ENCODE assay signal across 33 cellular contexts in the genomic region with DNA sequence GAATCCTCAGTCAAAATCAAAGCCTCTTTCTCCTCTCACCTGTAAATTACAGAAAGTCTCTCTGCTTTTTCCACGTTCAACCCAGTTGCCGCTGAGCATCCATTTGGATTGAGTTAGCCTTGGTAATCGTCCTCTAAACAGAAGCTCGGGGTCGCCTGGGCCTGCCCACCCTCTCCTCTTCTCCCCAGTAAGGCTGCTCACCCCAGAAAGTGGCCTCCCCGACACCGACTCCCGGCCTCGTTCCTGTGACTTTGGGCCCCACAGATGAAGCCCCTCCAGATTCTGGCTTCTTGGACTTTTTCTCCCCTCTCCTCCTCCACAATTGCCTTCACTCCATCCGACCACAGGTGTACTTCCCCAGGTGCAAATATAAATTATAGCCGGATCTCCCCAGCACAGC.
"Had no signal": no experiment of that assay in that cellular context is flagged by ENCODE, and none has a peak within 500 bp of the region (broad histone marks: within the 10 kb centered on the region; RNA-seq: fewer than 3 reads in every experiment).

No MANE protein-coding gene starts in this region.

- H3K9me3 ChIP-seq: adrenal gland, body of pancreas had no signal

- H3K4me1 ChIP-seq: adrenal gland, body of pancreas, breast epithelium had no signal

- ATAC-seq: activated CD8-positive, alpha-beta T cell treated with anti-CD3 and anti-CD28 coated beads for 36 hours; activated naive CD4-positive, alpha-beta T cell treated with anti-CD3 and anti-CD28 coated beads, Interleukin-2, amount 50 U/mL, for 72 hours; activated T-cell treated with anti-CD3 and anti-CD28 coated beads, Interleukin-2, amount 50 U/mL, for 4 hours; activated T-cell treated with anti-CD3 and anti-CD28 coated beads, Interleukin-2, amount 50 U/mL, for 72 hours; activated T-helper 17 cell treated with anti-CD3 and anti-CD28 coated beads, Interleukin-2, amount 50 U/mL, for 72 hours; body of pancreas; T-cell had no signal

- H3K36me3 ChIP-seq: adrenal gland, brain microvascular endothelial cell, breast epithelium had no signal

- H3K4me3 ChIP-seq: adrenal gland, body of pancreas, breast epithelium had no signal

- DNase-seq: activated B cell treated with CpG ODN at 0.5 μM for 24 hours; activated CD4-positive, alpha-beta memory T cell treated with anti-CD3 and anti-CD28 coated beads for 36 hours; activated CD4-positive, alpha-beta T cell treated with anti-CD3 and anti-CD28 coated beads for 4 hours; activated CD4-positive, alpha-beta T cell treated with anti-CD3 and anti-CD28 coated beads, Interleukin-2, amount 10 ng/mL, durations not matched to agents 24 days and 14 days; activated CD4-positive, alpha-beta T cell treated with anti-CD3 and anti-CD28 coated beads, Interleukin-2, amount 50 U/mL, for 1 hour; activated CD4-positive, alpha-beta T cell treated with anti-CD3 and anti-CD28 coated beads, Interleukin-2, amount 50 U/mL, for 4 hours; activated CD4-positive, CD25-positive, alpha-beta regulatory T cell treated with anti-CD3 and anti-CD28 coated beads, Interleukin-2, amount 50 U/mL, for 72 hours; activated CD8-positive, alpha-beta memory T cell treated with anti-CD3 and anti-CD28 coated beads, Interleukin-2, amount 50 U/mL, for 4 hours; activated CD8-positive, alpha-beta T cell treated with anti-CD3 and anti-CD28 coated beads for 36 hours; activated effector memory CD4-positive, alpha-beta T cell treated with anti-CD3 and anti-CD28 coated beads, Interleukin-2, amount 50 U/mL, for 16 hours; activated gamma-delta T cell treated with Interleukin-2 at 50 U/mL for 16 hours; activated naive CD4-positive, alpha-beta T cell; activated naive CD4-positive, alpha-beta T cell treated with anti-CD3 and anti-CD28 coated beads for 36 hours; activated naive CD4-positive, alpha-beta T cell treated with anti-CD3 and anti-CD28 coated beads, Interleukin-2, amount 50 U/mL, for 16 hours; activated naive CD8-positive, alpha-beta T cell treated with anti-CD3 and anti-CD28 coated beads for 36 hours; activated T-cell treated with anti-CD3 and anti-CD28 coated beads for 4 hours; activated T-cell treated with anti-CD3 and anti-CD28 coated beads, Interleukin-2, amount 50 U/mL, for 1 hour; activated T-cell treated with anti-CD3 and anti-CD28 coated beads, Interleukin-2, amount 50 U/mL, for 4 hours; activated T-cell treated with anti-CD3 and anti-CD28 coated beads, Interleukin-2, amount 50 U/mL, for 72 hours; adrenal gland; amniotic stem cell; aorta; body of pancreas; brain microvascular endothelial cell; caudate nucleus; cerebellar nuclear complex; T-cell; T-helper 2 cell; T-helper 9 cell had no signal

- H3K27ac ChIP-seq: adrenal gland, body of pancreas, brain microvascular endothelial cell, breast epithelium, VCaP had no signal

- H3K27me3 ChIP-seq: adrenal gland, body of pancreas, brain microvascular endothelial cell, breast epithelium had no signal
